Comparison of ENCODE assay signal across 13 cellular contexts in the genomic region with DNA sequence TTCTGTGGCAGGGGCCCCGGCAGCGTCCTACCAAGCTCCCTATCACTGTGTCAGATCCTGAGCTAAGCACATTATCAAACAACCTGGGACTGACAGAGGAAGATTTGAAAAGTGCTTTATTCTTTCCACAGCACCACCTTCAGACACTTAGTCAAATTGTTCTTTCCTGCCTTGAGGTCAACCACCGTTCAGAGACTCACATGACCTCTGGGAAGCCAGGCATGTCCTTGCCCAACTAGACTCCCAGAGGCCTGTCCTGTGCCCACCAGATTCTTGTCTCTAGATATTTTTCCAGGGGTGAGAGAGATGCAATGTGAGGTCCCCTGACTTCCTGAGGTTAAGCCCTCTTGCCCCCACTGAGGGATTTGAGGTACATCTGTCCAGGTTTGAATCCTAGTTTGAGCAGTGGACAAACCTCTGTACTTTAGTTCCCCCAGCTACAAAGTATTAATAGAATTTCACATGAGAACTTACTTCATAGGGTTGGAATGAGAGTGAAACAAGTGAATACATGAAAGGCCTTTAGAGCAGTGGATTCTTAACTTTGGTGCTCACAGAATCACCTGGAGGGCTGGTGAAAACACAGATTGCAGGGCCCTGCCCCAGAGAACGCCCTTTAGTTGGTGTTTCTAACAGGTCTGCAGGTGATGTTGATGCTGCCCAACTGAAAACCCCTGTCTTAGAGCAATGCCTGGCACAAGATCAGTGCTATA.
DNase-seq lines count a peak whose midpoint lies in the region; ATAC-seq, FAIRE-seq and TF ChIP-seq lines count a peak whose summit lies in the region.
"Had no signal": no experiment of that assay in that cellular context is flagged by ENCODE, and none has a peak within 500 bp of the region (broad histone marks: within the 10 kb centered on the region; RNA-seq: fewer than 3 reads in every experiment).

No MANE protein-coding gene starts in this region.

- peak; percentile 15 for TF ChIP-seq CTCF in kidney epithelial cell (IDR thresholded peaks at IDR 0.05; ENCODE audit: insufficient read depth, low read length, poor library complexity, severe bottlenecking)

- H3K9ac ChIP-seq in BLaER1 = no peak overlapping the region

- H3K36me3 ChIP-seq in BLaER1 = no peaks in the 10 kb centered on the region
- no peaks in the 10 kb centered on the region for H3K36me3 ChIP-seq in kidney epithelial cell (ENCODE audit: control insufficient read depth, insufficient read depth, low read length)

- FAIRE-seq in GM19239 (lab: Jason Lieb, UNC) = peak; percentile 62
- FAIRE-seq: frontal cortex, GM12892 had no signal

- H3K27me3 ChIP-seq in BLaER1 (no peaks in the 10 kb centered on the region), kidney epithelial cell (ENCODE audit: control insufficient read depth, insufficient read depth, low read length) (no peaks in the 10 kb centered on the region)

- no peak for DNase-seq in GM19239 (ENCODE audit: insufficient read length, low spot score)
- DNase-seq in UCSD-AML1 (lab: John Stamatoyannopoulos, UW; ENCODE audit: unreplicated experiment) = peak; percentile 13
- no peak for DNase-seq in kidney epithelial cell (ENCODE audit: low read depth)
- no peak for DNase-seq in DMS53 treated with DMSO at 0.1 percent for 48 hours (lab: John Stamatoyannopoulos, UW; ENCODE audit: unreplicated experiment)
- DNase-seq in NCI-H1694 (lab: John Stamatoyannopoulos, UW) = no peak
- DNase-seq: NCI-H1092, NCI-H446, PC-9, SW 1271 had no signal

- H3K4me1 ChIP-seq in BLaER1 = peaks cover 24% of the 10 kb centered on the region

- no peaks in the 10 kb centered on the region for H3K9me3 ChIP-seq in BLaER1

- no peak overlapping the region for H3K27ac ChIP-seq in BLaER1
- H3K27ac ChIP-seq: PC-9 had no signal

- H3K4me3 ChIP-seq in BLaER1 (no peak overlapping the region), kidney epithelial cell (ENCODE audit: low read depth, low read length) (no peak overlapping the region)
- H3K4me3 ChIP-seq: PC-9 had no signal

- peak overlapping the region; percentile 4; the same call in 1 of the 2 replicates for H3K4me2 ChIP-seq in BLaER1
- H3K4me2 ChIP-seq: PC-9 had no signal

- no peak for ATAC-seq in HG02870 (IDR thresholded peaks at IDR 0.05; ENCODE audit: unreplicated experiment)

- H4K20me1 ChIP-seq in BLaER1 = no peaks in the 10 kb centered on the region
